Comparison of ENCODE assay signal across 9 cellular contexts in the genomic region with DNA sequence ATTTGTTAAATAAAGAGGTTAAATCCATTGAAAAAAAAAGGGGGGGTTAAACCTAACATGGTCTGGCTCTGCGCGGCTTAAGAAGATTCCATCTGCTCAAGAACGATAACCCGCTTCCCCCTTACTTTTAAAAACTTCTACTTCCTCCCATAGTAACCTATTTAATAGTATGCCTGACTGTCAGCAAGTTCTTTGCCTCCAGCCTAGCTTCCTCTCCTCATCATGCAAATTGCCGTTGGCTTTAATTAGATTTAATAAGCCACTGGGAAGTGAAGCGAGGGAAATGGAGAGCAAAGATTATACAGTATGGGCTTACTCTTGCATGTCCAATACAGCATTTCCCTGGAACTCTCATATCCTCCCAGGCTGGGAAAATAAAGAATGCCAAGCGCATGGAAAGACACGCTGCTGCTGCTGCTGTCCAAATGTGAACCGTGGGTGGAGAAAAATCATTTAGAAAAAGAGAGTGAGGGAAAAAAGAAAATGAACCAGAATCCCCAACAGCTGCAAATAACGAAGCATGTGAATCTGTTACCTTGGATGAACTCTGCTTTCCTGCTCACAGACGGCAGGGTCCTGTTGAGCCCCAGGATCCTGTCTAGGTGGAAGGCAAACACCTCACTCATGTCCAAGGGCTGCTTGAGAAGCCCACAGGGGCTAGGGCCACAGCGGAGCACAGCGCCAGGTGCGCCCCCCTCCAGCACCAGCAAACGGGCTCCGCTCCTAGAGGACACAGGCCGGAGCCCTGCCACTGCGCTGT. TPM values are rescaled to one million over a fixed set of nuclear protein-coding genes. Genes with fewer than 3 reads are reported as not detected.
DNase-seq lines count a peak whose midpoint lies in the region; ATAC-seq and TF ChIP-seq lines count a peak whose summit lies in the region.
"Had no signal": no experiment of that assay in that cellular context is flagged by ENCODE, and none has a peak within 500 bp of the region (broad histone marks: within the 10 kb centered on the region; RNA-seq: fewer than 3 reads in every experiment).

No MANE protein-coding gene starts in this region.

- TF ChIP-seq CTCF in 22Rv1 (IDR thresholded peaks at IDR 0.05) (no peak), natural killer cell (IDR thresholded peaks at IDR 0.05) (no peak)

- intact Hi-C loops in natural killer cell (cut with micrococcal nuclease), result no loop called here

- H3K27ac ChIP-seq in 22Rv1 (peak overlapping the region; percentile 54; the same call in 1 of the 2 replicates), caudate nucleus (ENCODE audit: low read depth, low read length) (peak overlapping the region; percentile 42)

- H3K27ac Mint-ChIP-seq in natural killer cell, result no peak overlapping the region
- H3K27ac Mint-ChIP-seq: activated CD4-positive, alpha-beta T cell treated with anti-CD3 and anti-CD28 coated beads, Interleukin-2, amount 10 ng/mL, durations not matched to agents 7 days and 5 days had no signal

- H3K4me1 Mint-ChIP-seq in natural killer cell, result no peaks in the 10 kb centered on the region
- H3K4me1 Mint-ChIP-seq: activated CD4-positive, alpha-beta T cell treated with anti-CD3 and anti-CD28 coated beads, Interleukin-2, amount 10 ng/mL, durations not matched to agents 7 days and 5 days had no signal

- DNase-seq in HT-29 (ENCODE audit: low spot score) (peak; percentile 28), caudate nucleus (lab: John Stamatoyannopoulos, UW) (peak in 2 of 61 donors; percentile 17 to 27), T-helper 2 cell (no peak), pons (ENCODE audit: low spot score) (no peak), EL (no peak), natural killer cell (no peak)

- H3K27me3 ChIP-seq in mononuclear cell (ENCODE audit: insufficient read depth, low read length), result peaks cover 7% of the 10 kb centered on the region

- no peaks in the 10 kb centered on the region for H3K9me3 ChIP-seq in mononuclear cell (ENCODE audit: low read depth, low read length)

- H3K4me3 ChIP-seq in mononuclear cell (ENCODE audit: low read length), result peak overlapping the region; percentile 45

- ATAC-seq in natural killer cell, result no peak

- no peaks in the 10 kb centered on the region for H3K9me3 Mint-ChIP-seq in natural killer cell
- H3K9me3 Mint-ChIP-seq: activated CD4-positive, alpha-beta T cell treated with anti-CD3 and anti-CD28 coated beads, Interleukin-2, amount 10 ng/mL, durations not matched to agents 7 days and 5 days had no signal

- peaks cover 51% of the 10 kb centered on the region for H3K4me1 ChIP-seq in mononuclear cell (ENCODE audit: insufficient read depth, low read length)

- peaks cover 14 to 30% of the 10 kb centered on the region in 2 donors for H3K27me3 Mint-ChIP-seq in natural killer cell (ENCODE audit: low read depth in 2 of 2)

- no peak overlapping the region for H3K4me3 Mint-ChIP-seq in natural killer cell
- H3K4me3 Mint-ChIP-seq: activated CD4-positive, alpha-beta T cell treated with anti-CD3 and anti-CD28 coated beads, Interleukin-2, amount 10 ng/mL, durations not matched to agents 7 days and 5 days had no signal

- H3K36me3 Mint-ChIP-seq in natural killer cell, result no peaks in the 10 kb centered on the region

RNA-seq across cellular contexts. Expression of gene GASK1B, which starts 2.7 kb away (rescaled TPM):
- total RNA-seq in HT-29 (2014; rRNA removed; shearing (Covaris generic)), result 16.1 TPM in 2 replicates
- total RNA-seq in mononuclear cell (19.4 TPM), natural killer cell (1 to 10 TPM in 2 of 3 donors, under 1 TPM in 1; 0.31 to 2.0 (median 1.1) TPM)
- total RNA-seq: activated CD4-positive, alpha-beta T cell treated with anti-CD3 and anti-CD28 coated beads, Interleukin-2, amount 10 ng/mL, durations not matched to agents 7 days and 5 days had no signal

RNA-seq across cellular contexts. Expression of gene TMEM144, which starts 40.2 kb away (rescaled TPM):
- 2.4 and 4.6 TPM in 2 replicates for total RNA-seq in HT-29 (2014; rRNA removed; shearing (Covaris generic))
- total RNA-seq in mononuclear cell (2.2 TPM), natural killer cell (under 1 TPM in 2 of 3 donors, not detected in 1; 0.31 to 0.78 TPM)
- total RNA-seq: activated CD4-positive, alpha-beta T cell treated with anti-CD3 and anti-CD28 coated beads, Interleukin-2, amount 10 ng/mL, durations not matched to agents 7 days and 5 days had no signal
